In genomic region chr15:101732772-101733171, GRCh38 we compare ENCODE assay signal across 35 cellular contexts.
"Had no signal": no experiment of that assay in that cellular context is flagged by ENCODE, and none has a peak within 500 bp of the region (broad histone marks: within the 10 kb centered on the region; RNA-seq: fewer than 3 reads in every experiment).

No MANE protein-coding gene starts in this region.

- DNase-seq: Karpas-422, Kasumi-1, MG63, MM.1S, MV-4-11, NCI-H1048, NCI-H1092, NCI-H1092 treated with DMSO at 0.1 percent for 48 hours, NCI-H1105, NCI-H1105 treated with DMSO at 0.1 percent for 48 hours, NCI-H1417, NCI-H1417 treated with DMSO at 0.1 percent for 48 hours, NCI-H1436, NCI-H1436 treated with DMSO at 0.1 percent for 48 hours, NCI-H146, NCI-H1694, NCI-H1694 treated with DMSO at 0.1 percent for 48 hours, NCI-H187, NCI-H187 treated with DMSO at 0.1 percent for 48 hours, NCI-H1930, NCI-H2029, NCI-H2029 treated with DMSO at 0.1 percent for 48 hours, NCI-H2081, NCI-H2081 treated with DMSO at 0.1 percent for 48 hours, NCI-H2107, NCI-H2171, NCI-H2171 treated with DMSO at 0.1 percent for 48 hours, NCI-H2227 treated with DMSO at 0.1 percent for 48 hours, NCI-H226, NCI-H345, NCI-H446, NCI-H446 treated with DMSO at 0.1 percent for 48 hours, NCI-H510A, NCI-H510A treated with DMSO at 0.1 percent for 48 hours, NCI-H524 had no signal

- H3K4me3 ChIP-seq: MG63 had no signal

- H3K27me3 ChIP-seq: MG63 had no signal

- H3K36me3 ChIP-seq: MG63 had no signal

- H3K9me3 ChIP-seq: MG63 had no signal
